ENCODE assay signal across 10 cellular contexts in genomic region chr6:32627831-32628230, GRCh38. TPM values are rescaled to one million over a fixed set of nuclear protein-coding genes. Genes with fewer than 3 reads are reported as not detected.
DNase-seq lines count a peak whose midpoint lies in the region; ATAC-seq, FAIRE-seq and TF ChIP-seq lines count a peak whose summit lies in the region.
"Had no signal": no experiment of that assay in that cellular context is flagged by ENCODE, and none has a peak within 500 bp of the region (broad histone marks: within the 10 kb centered on the region; RNA-seq: fewer than 3 reads in every experiment).

No MANE protein-coding gene starts in this region.

- TF ChIP-seq EP300 in HepG2 (IDR thresholded peaks at IDR 0.05; ENCODE audit: low read depth in 2 of 2, low read length in 2 of 2) = no peak
- TF ChIP-seq EP300 in HepG2 (CRISPR knock-in tag; IDR thresholded peaks at IDR 0.05; ENCODE audit: borderline replicate concordance) = no peak

- H2AFZ ChIP-seq in HepG2 (ENCODE audit: low read length) = no peak overlapping the region
- H2AFZ ChIP-seq in PC-3 (ENCODE audit: low read length) = no peak overlapping the region

- no peak for FAIRE-seq in HepG2 (lab: Jason Lieb, UNC)
- no peak for FAIRE-seq in urothelium cell line (lab: Jason Lieb, UNC)
- FAIRE-seq: HTR-8/SVneo had no signal

- POLR2A ChIA-PET in HepG2 (lab: Yijun Ruan, JAX) (no interaction called here), PC-3 (lab: Charles Lee; ENCODE audit: unreplicated experiment) (no interaction called here)

- DNase-seq in right lobe of liver (peak in 1 of 3 donors; percentile 23), HepG2 (ENCODE audit: low spot score) (no peak), PC-3 (peak; percentile 23), fibroblast of the aortic adventitia (ENCODE audit: low read depth) (peak; percentile 49), urothelium cell line (ENCODE audit: low spot score) (peak; percentile 23), GM19240 (ENCODE audit: insufficient read length, low spot score) (no peak), occipital lobe (lab: John Stamatoyannopoulos, UW) (no peak), coronary artery (ENCODE audit: low spot score) (no peak)
- DNase-seq: DMS79 had no signal

- H3K36me3 ChIP-seq in right lobe of liver (no peaks in the 10 kb centered on the region), HepG2 (replicated peaks in 1 of 2; ENCODE audit: control insufficient read depth in 1 of 2, insufficient read depth in 2 of 2, low read length in 2 of 2) (no peaks in the 10 kb centered on the region), PC-3 (ENCODE audit: low read depth, low read length) (no peaks in the 10 kb centered on the region)

- TF ChIP-seq POLR2A in right lobe of liver (IDR thresholded peaks at IDR 0.05) = no peak
- TF ChIP-seq POLR2A in HepG2 (IDR thresholded peaks at IDR 0.05; ENCODE audit: insufficient read depth in 1 of 2, low read depth in 2 of 2, low read length in 2 of 2) = no peak

- intact Hi-C loops in right lobe of liver (cut with DNase I) = no loop called here
- intact Hi-C loops in HepG2 (cut with micrococcal nuclease; ENCODE audit: unreplicated experiment) = no loop called here
- intact Hi-C loops in PC-3 (cut with micrococcal nuclease) = no loop called here

- no peaks in the 10 kb centered on the region for H3F3A ChIP-seq in PC-3 (ENCODE audit: low read length, unreplicated experiment)

- BruUV-seq in HepG2 (replicated peaks; lab: Mats Ljungman, UMichigan) = no TSS peak
- BruUV-seq in PC-3 (replicated peaks; lab: Mats Ljungman, UMichigan) = no TSS peak

- TF ChIP-seq CTCF in right lobe of liver (IDR thresholded peaks at IDR 0.05) (no peak), HepG2 (CRISPR knock-in tag; IDR thresholded peaks at IDR 0.05) (no peak), PC-3 (conservative IDR thresholded peaks at IDR 0.05; ENCODE audit: low read depth, low read length) (no peak), fibroblast of the aortic adventitia (IDR thresholded peaks at IDR 0.05; ENCODE audit: insufficient read depth, low read length) (no peak), coronary artery (IDR thresholded peaks at IDR 0.05) (no peak)

- H3K4me3 ChIP-seq in right lobe of liver (no peak overlapping the region), HepG2 (replicated peaks in 1 of 3; ENCODE audit: insufficient read depth in 1 of 3, low read depth in 2 of 3, low read length in 3 of 3) (no peak overlapping the region), PC-3 (ENCODE audit: low read length) (no peak overlapping the region), fibroblast of the aortic adventitia (ENCODE audit: low read depth, low read length) (no peak overlapping the region), coronary artery (no peak overlapping the region)

- H3K79me2 ChIP-seq in HepG2 (ENCODE audit: insufficient read depth, low read length) (no peaks in the 10 kb centered on the region), PC-3 (ENCODE audit: low read length) (no peaks in the 10 kb centered on the region)

- CTCF ChIA-PET in HepG2 (lab: Yijun Ruan, JAX; ENCODE audit: low intra/inter-chr PET ratio, low total read pairs) = no interaction called here
- CTCF ChIA-PET in PC-3 (lab: Charles Lee) = no interaction called here

- H3K9me2 ChIP-seq in PC-3 (replicated peaks; ENCODE audit: low read length) = no peaks in the 10 kb centered on the region

- peak; percentile 49 to 77 (median 67) for ATAC-seq in right lobe of liver
- no peak for ATAC-seq in HepG2
- no peak for ATAC-seq in PC-3

- H3K4me2 ChIP-seq in HepG2 (ENCODE audit: low read depth, low read length) = no peak overlapping the region
- H3K4me2 ChIP-seq in PC-3 (ENCODE audit: low read length) = no peak overlapping the region

- in situ Hi-C loops in HepG2 (cut with HindIII; ENCODE audit: extremely low pct_ligation_motif_present, low pct_unique_long_range_greater_than_20kb) = no loop called here

- WGBS in right lobe of liver (ENCODE audit: insufficient coverage, low coverage, low lambda C conversion rate, missing lambda C conversion rate) = 51% methylated on average over 2 of the region's 3 CpGs
- whole genome bisulfite sequencing in HepG2 (ENCODE audit: low lambda C conversion rate) = 1% methylated on average over 3 of the region's 3 CpGs

- H3K9ac ChIP-seq in HepG2 (ENCODE audit: insufficient read depth, low read depth, low read length) (no peak overlapping the region), PC-3 (ENCODE audit: low read length) (no peak overlapping the region)

- no peaks in the 10 kb centered on the region for H4K20me1 ChIP-seq in HepG2 (ENCODE audit: insufficient read depth, low read length)
- no peaks in the 10 kb centered on the region for H4K20me1 ChIP-seq in PC-3 (ENCODE audit: low read length)

- no peaks in the 10 kb centered on the region for H3K9me3 ChIP-seq in right lobe of liver
- no peaks in the 10 kb centered on the region for H3K9me3 ChIP-seq in HepG2 (ENCODE audit: low read length)
- H3K9me3 ChIP-seq in PC-3 (ENCODE audit: low read length) = no peaks in the 10 kb centered on the region

- H3K4me1 ChIP-seq in right lobe of liver (no peaks in the 10 kb centered on the region), HepG2 (ENCODE audit: insufficient read depth, low read length) (no peaks in the 10 kb centered on the region), PC-3 (ENCODE audit: insufficient read depth, low read length) (no peaks in the 10 kb centered on the region)

- H3K27ac ChIP-seq in right lobe of liver = no peak overlapping the region
- no peak overlapping the region for H3K27ac ChIP-seq in HepG2 (ENCODE audit: extremely low read length, insufficient read depth, low read length)
- no peak overlapping the region for H3K27ac ChIP-seq in PC-3 (ENCODE audit: low read length)
- H3K27ac ChIP-seq in coronary artery = peak overlapping the region in 1 of 2 donors; percentile 4

- H3K27me3 ChIP-seq in right lobe of liver (no peaks in the 10 kb centered on the region), HepG2 (ENCODE audit: control insufficient read depth in 1 of 2, insufficient read depth in 2 of 2, low read length in 2 of 2) (no peaks in the 10 kb centered on the region; a peak in 1 of 5 replicates), PC-3 (ENCODE audit: low read length) (no peaks in the 10 kb centered on the region)

- no peak for TF ChIP-seq RAD21 in HepG2 (CRISPR knock-in tag; IDR thresholded peaks at IDR 0.05)

RNA-seq across cellular contexts. Expression of gene HLA-DQA1, which starts 9.4 kb away (rescaled TPM):
- total RNA-seq in right lobe of liver = 10 to 100 TPM in 3 of 6 experiments, under 1 TPM in 3; 0.31 to 15.9 (median 5.4) TPM
- total RNA-seq in HepG2 (2016; rRNA removed; fragmentation: Illumina TruSeq; extraction: Trizol) = not detected in 2 replicates
- not detected in 2 replicates for total RNA-seq in HepG2 (2016; cell fraction: cytosol; rRNA removed; fragmentation: Illumina TruSeq; extraction: Trizol; ENCODE audit: low read depth)
- not detected in 2 replicates for total RNA-seq in HepG2 (2016; cell fraction: insoluble cytoplasmic fraction; rRNA removed; fragmentation: Illumina TruSeq; extraction: Trizol)
- total RNA-seq in HepG2 (2016; cell fraction: membrane; rRNA removed; fragmentation: Illumina TruSeq; extraction: Trizol) = not detected in 2 replicates
- total RNA-seq in HepG2 (2016; cell fraction: nucleus; rRNA removed; fragmentation: Illumina TruSeq; extraction: Trizol) = not detected in 2 replicates
- polyA plus RNA-seq in HepG2 (2011; rRNA removed) = not detected in 2 replicates
- 0.06 TPM in 1 of 2 replicates, not detected in the other for polyA plus RNA-seq in HepG2 (2011; cell fraction: cytosol; rRNA removed)
- 0.14 and 0.31 TPM in 2 replicates for polyA plus RNA-seq in HepG2 (2011; cell fraction: nucleus; rRNA removed)
- polyA plus RNA-seq in HepG2 (2012) = not detected in 2 replicates
- polyA plus RNA-seq in HepG2 (2016; cell fraction: cytosol; fragmentation: Illumina TruSeq; extraction: Trizol; ENCODE audit: low read depth) = not detected in 2 replicates
- not detected in 2 replicates for polyA plus RNA-seq in HepG2 (2016; cell fraction: insoluble cytoplasmic fraction; fragmentation: Illumina TruSeq; extraction: Trizol; ENCODE audit: low read depth)
- not detected in 2 replicates for polyA plus RNA-seq in HepG2 (2016; cell fraction: membrane; fragmentation: Illumina TruSeq; extraction: Trizol; ENCODE audit: low read depth)
- not detected in 2 replicates for polyA plus RNA-seq in HepG2 (2016; cell fraction: nucleus; fragmentation: Illumina TruSeq; extraction: Trizol; ENCODE audit: insufficient read depth, low read depth)
- 0.89 TPM in 1 of 2 replicates, not detected in the other for polyA minus RNA-seq in HepG2 (2011; rRNA and poly(A)+ RNA removed; ENCODE audit: low replicate concordance)
- polyA minus RNA-seq in HepG2 (2011; cell fraction: cytosol; rRNA and poly(A)+ RNA removed) = not detected in 2 replicates
- not detected in 2 replicates for polyA minus RNA-seq in HepG2 (2011; cell fraction: nucleus; rRNA and poly(A)+ RNA removed)
- not detected in 2 replicates for total RNA-seq in PC-3 (2014; rRNA removed)
- total RNA-seq in fibroblast of the aortic adventitia (ENCODE audit: low replicate concordance) = not detected in 2 replicates
- 0.16 TPM for total RNA-seq in occipital lobe

RNA-seq across cellular contexts. Expression of gene HLA-DRB1, which starts 38.2 kb away (rescaled TPM):
- total RNA-seq in right lobe of liver (10 to 100 TPM in 5 of 6 experiments, 1 to 10 TPM in 1; 8.3 to 52.8 (median 23.6) TPM), HepG2 (2016; rRNA removed; fragmentation: Illumina TruSeq; extraction: Trizol) (0.09 TPM in 1 of 2 replicates, not detected in the other), PC-3 (2014; rRNA removed) (not detected in 2 replicates), fibroblast of the aortic adventitia (ENCODE audit: low replicate concordance) (0.09 and 0.90 TPM in 2 replicates), occipital lobe (0.16 TPM)
- not detected in 2 replicates for total RNA-seq in HepG2 (2016; cell fraction: cytosol; rRNA removed; fragmentation: Illumina TruSeq; extraction: Trizol; ENCODE audit: low read depth)
- total RNA-seq in HepG2 (2016; cell fraction: insoluble cytoplasmic fraction; rRNA removed; fragmentation: Illumina TruSeq; extraction: Trizol) = not detected in 2 replicates
- not detected in 2 replicates for total RNA-seq in HepG2 (2016; cell fraction: membrane; rRNA removed; fragmentation: Illumina TruSeq; extraction: Trizol)
- not detected in 2 replicates for total RNA-seq in HepG2 (2016; cell fraction: nucleus; rRNA removed; fragmentation: Illumina TruSeq; extraction: Trizol)
- not detected in 2 replicates for polyA plus RNA-seq in HepG2 (2011; rRNA removed)
- polyA plus RNA-seq in HepG2 (2011; cell fraction: cytosol; rRNA removed) = 0.11 and 0.13 TPM in 2 replicates
- polyA plus RNA-seq in HepG2 (2011; cell fraction: nucleus; rRNA removed) = 0.28 TPM in 1 of 2 replicates, not detected in the other
- polyA plus RNA-seq in HepG2 (2012) = not detected in 2 replicates
- not detected in 2 replicates for polyA plus RNA-seq in HepG2 (2016; cell fraction: cytosol; fragmentation: Illumina TruSeq; extraction: Trizol; ENCODE audit: low read depth)
- not detected in 2 replicates for polyA plus RNA-seq in HepG2 (2016; cell fraction: insoluble cytoplasmic fraction; fragmentation: Illumina TruSeq; extraction: Trizol; ENCODE audit: low read depth)
- polyA plus RNA-seq in HepG2 (2016; cell fraction: membrane; fragmentation: Illumina TruSeq; extraction: Trizol; ENCODE audit: low read depth) = not detected in 2 replicates
- polyA plus RNA-seq in HepG2 (2016; cell fraction: nucleus; fragmentation: Illumina TruSeq; extraction: Trizol; ENCODE audit: insufficient read depth, low read depth) = not detected in 2 replicates
- 0.23 TPM in 1 of 2 replicates, not detected in the other for polyA minus RNA-seq in HepG2 (2011; rRNA and poly(A)+ RNA removed; ENCODE audit: low replicate concordance)
- polyA minus RNA-seq in HepG2 (2011; cell fraction: cytosol; rRNA and poly(A)+ RNA removed) = not detected in 2 replicates
- not detected in 2 replicates for polyA minus RNA-seq in HepG2 (2011; cell fraction: nucleus; rRNA and poly(A)+ RNA removed)

RNA-seq across cellular contexts. Expression of gene HLA-DQB1, which starts 38.6 kb away (rescaled TPM):
- total RNA-seq in right lobe of liver = 10 to 100 TPM in 2 of 6 experiments, 1 to 10 TPM in 1, under 1 TPM in 2, not detected in 1; 0.33 to 14.7 (median 1.7) TPM
- not detected in 2 replicates for total RNA-seq in HepG2 (2016; rRNA removed; fragmentation: Illumina TruSeq; extraction: Trizol)
- total RNA-seq in HepG2 (2016; cell fraction: cytosol; rRNA removed; fragmentation: Illumina TruSeq; extraction: Trizol; ENCODE audit: low read depth) = not detected in 2 replicates
- not detected in 2 replicates for total RNA-seq in HepG2 (2016; cell fraction: insoluble cytoplasmic fraction; rRNA removed; fragmentation: Illumina TruSeq; extraction: Trizol)
- not detected in 2 replicates for total RNA-seq in HepG2 (2016; cell fraction: membrane; rRNA removed; fragmentation: Illumina TruSeq; extraction: Trizol)
- total RNA-seq in HepG2 (2016; cell fraction: nucleus; rRNA removed; fragmentation: Illumina TruSeq; extraction: Trizol) = not detected in 2 replicates
- not detected in 2 replicates for polyA plus RNA-seq in HepG2 (2011; rRNA removed)
- polyA plus RNA-seq in HepG2 (2011; cell fraction: cytosol; rRNA removed) = 0.08 and 0.21 TPM in 2 replicates
- 0.10 and 0.18 TPM in 2 replicates for polyA plus RNA-seq in HepG2 (2011; cell fraction: nucleus; rRNA removed)
- polyA plus RNA-seq in HepG2 (2012) = not detected in 2 replicates
- not detected in 2 replicates for polyA plus RNA-seq in HepG2 (2016; cell fraction: cytosol; fragmentation: Illumina TruSeq; extraction: Trizol; ENCODE audit: low read depth)
- polyA plus RNA-seq in HepG2 (2016; cell fraction: insoluble cytoplasmic fraction; fragmentation: Illumina TruSeq; extraction: Trizol; ENCODE audit: low read depth) = not detected in 2 replicates
- polyA plus RNA-seq in HepG2 (2016; cell fraction: membrane; fragmentation: Illumina TruSeq; extraction: Trizol; ENCODE audit: low read depth) = not detected in 2 replicates
- polyA plus RNA-seq in HepG2 (2016; cell fraction: nucleus; fragmentation: Illumina TruSeq; extraction: Trizol; ENCODE audit: insufficient read depth, low read depth) = not detected in 2 replicates
- 0.14 TPM in 1 of 2 replicates, not detected in the other for polyA minus RNA-seq in HepG2 (2011; rRNA and poly(A)+ RNA removed; ENCODE audit: low replicate concordance)
- polyA minus RNA-seq in HepG2 (2011; cell fraction: cytosol; rRNA and poly(A)+ RNA removed) = not detected in 2 replicates
- polyA minus RNA-seq in HepG2 (2011; cell fraction: nucleus; rRNA and poly(A)+ RNA removed) = not detected in 2 replicates
- total RNA-seq in PC-3 (2014; rRNA removed) = not detected in 2 replicates
- total RNA-seq in fibroblast of the aortic adventitia (ENCODE audit: low replicate concordance) = not detected in 2 replicates
- 0.16 TPM for total RNA-seq in occipital lobe

Comparison
In these comparisons a context has a peak if more than half of its experiments do, and no peak if none do; other contexts are left out.
1. ATAC-seq: peak in right lobe of liver (4 of 4); none in HepG2 (single experiment) and PC-3 (single experiment).
2. DNase-seq: peak in PC-3 (single experiment), fibroblast of the aortic adventitia (single experiment) and urothelium cell line (single experiment); none in HepG2 (single experiment), GM19240 (single experiment), occipital lobe (single experiment) and coronary artery (single experiment).